9 cellular contexts compared by ENCODE assay signal in genomic region chr18:55477537-55478300, GRCh38.
DNase-seq lines count a peak whose midpoint lies in the region; ATAC-seq and TF ChIP-seq lines count a peak whose summit lies in the region.
"Had no signal": no experiment of that assay in that cellular context is flagged by ENCODE, and none has a peak within 500 bp of the region (broad histone marks: within the 10 kb centered on the region; RNA-seq: fewer than 3 reads in every experiment).

No MANE protein-coding gene starts in this region.

- H3K4me2 ChIP-seq in BLaER1: peak overlapping the region; percentile 88

- H3K9ac ChIP-seq in BLaER1: peak overlapping the region; percentile 73

- peak overlapping the region; percentile 66 for H3K27ac ChIP-seq in BLaER1
- H3K27ac ChIP-seq in coronary artery: peak overlapping the region; percentile 70 to 80
- H3K27ac ChIP-seq: SK-N-MC had no signal

- peak; percentile 89 for ATAC-seq in GM18907 (IDR thresholded peaks at IDR 0.05; ENCODE audit: unreplicated experiment)
- peak; percentile 85 for ATAC-seq in HG03159 (IDR thresholded peaks at IDR 0.05; ENCODE audit: unreplicated experiment)

- H3K4me3 ChIP-seq in BLaER1 (peak overlapping the region; percentile 56), coronary artery (peak overlapping the region; percentile 68)
- H3K4me3 ChIP-seq: SK-N-MC had no signal

- no peak for TF ChIP-seq CTCF in coronary artery (IDR thresholded peaks at IDR 0.05)

- H3K9me3 ChIP-seq in BLaER1: peaks cover 6% of the 10 kb centered on the region; the same call in 1 of the 2 replicates

- DNase-seq in SK-N-DZ (ENCODE audit: low spot score) (peak; percentile 98), coronary artery (ENCODE audit: low spot score) (no peak), midbrain (lab: John Stamatoyannopoulos, UW) (peak; percentile 43), COLO829 (ENCODE audit: low spot score) (no peak), NCI-H1436 (lab: John Stamatoyannopoulos, UW) (no peak)

- peaks cover 54% of the 10 kb centered on the region for H3K36me3 ChIP-seq in BLaER1

- peaks cover 95% of the 10 kb centered on the region for H4K20me1 ChIP-seq in BLaER1

- peaks cover 41% of the 10 kb centered on the region for H3K4me1 ChIP-seq in BLaER1

- no peaks in the 10 kb centered on the region for H3K27me3 ChIP-seq in BLaER1

Comparison
In these comparisons a context has a peak if more than half of its experiments do, and no peak if none do; other contexts are left out.
1. DNase-seq: peak in SK-N-DZ (single experiment) and midbrain (single experiment); none in coronary artery (single experiment), COLO829 (single experiment) and NCI-H1436 (single experiment).